1 cellular context compared by ENCODE assay signal in the genomic region with DNA sequence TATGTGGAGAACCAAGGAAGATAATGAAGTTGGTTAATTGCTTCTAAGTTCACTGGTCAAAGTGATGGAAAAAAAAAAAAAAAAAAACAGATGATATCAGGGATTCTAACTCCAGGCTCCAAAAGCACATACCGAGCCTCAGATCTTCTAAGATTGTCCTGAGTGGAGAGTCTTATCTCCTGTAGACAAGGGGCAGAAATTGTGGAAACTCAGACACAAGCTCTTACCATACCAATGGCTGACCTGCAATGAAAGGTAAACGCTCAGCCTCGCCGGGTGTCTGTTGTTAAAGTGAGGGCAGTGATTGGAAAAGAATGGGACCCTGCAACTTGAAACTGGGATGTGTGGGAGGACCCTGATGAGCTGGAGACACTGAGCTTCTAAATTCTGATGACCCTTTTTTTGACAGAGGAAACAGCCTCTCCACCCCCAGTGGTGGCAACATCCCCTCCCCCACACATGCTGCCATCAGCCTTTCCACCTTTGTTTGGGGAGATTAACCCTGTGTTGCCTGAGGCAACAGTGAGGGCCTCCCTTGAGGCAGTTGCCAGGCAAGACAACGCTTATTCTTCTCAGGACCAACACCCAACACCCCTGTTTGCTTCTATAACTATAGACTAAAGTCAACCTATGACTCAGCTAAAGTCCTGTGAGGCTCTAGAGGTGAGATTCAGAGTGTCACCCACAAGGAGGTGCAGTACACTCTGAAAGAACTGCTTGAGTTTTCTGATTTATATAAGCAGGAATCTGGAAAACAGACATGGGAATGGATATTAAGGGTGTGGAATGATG.
TF ChIP-seq lines count a peak whose summit lies in the region.

No MANE protein-coding gene starts in this region.

TF ChIP-seq in SK-N-SH, 30 proteins besides CTCF, POLR2A, EP300 and RAD21 (continued from another document):
- TF ChIP-seq, protein P1, sequence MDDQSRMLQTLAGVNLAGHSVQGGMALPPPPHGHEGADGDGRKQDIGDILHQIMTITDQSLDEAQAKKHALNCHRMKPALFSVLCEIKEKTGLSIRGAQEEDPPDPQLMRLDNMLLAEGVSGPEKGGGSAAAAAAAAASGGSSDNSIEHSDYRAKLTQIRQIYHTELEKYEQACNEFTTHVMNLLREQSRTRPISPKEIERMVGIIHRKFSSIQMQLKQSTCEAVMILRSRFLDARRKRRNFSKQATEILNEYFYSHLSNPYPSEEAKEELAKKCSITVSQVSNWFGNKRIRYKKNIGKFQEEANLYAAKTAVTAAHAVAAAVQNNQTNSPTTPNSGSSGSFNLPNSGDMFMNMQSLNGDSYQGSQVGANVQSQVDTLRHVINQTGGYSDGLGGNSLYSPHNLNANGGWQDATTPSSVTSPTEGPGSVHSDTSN (IDR thresholded peaks at IDR 0.05) = no peak
- TF ChIP-seq TEAD4 (IDR thresholded peaks at IDR 0.05; ENCODE audit: borderline replicate concordance, insufficient read depth) = no peak
- TF ChIP-seq EZH2phosphoT487 (IDR thresholded peaks at IDR 0.05; ENCODE audit: borderline replicate concordance, low read depth) = no peak
- no peak for TF ChIP-seq MXI1 (IDR thresholded peaks at IDR 0.05; ENCODE audit: low read depth, low read length)
- TF ChIP-seq REST (IDR thresholded peaks at IDR 0.05; ENCODE audit: low read depth, low read length) = no peak
- no peak for TF ChIP-seq FOXM1 (IDR thresholded peaks at IDR 0.05; ENCODE audit: low read depth)
- TF ChIP-seq RXRA (IDR thresholded peaks at IDR 0.05; ENCODE audit: borderline replicate concordance, low read depth) = no peak
- TF ChIP-seq NRF1 (IDR thresholded peaks at IDR 0.05; ENCODE audit: low read depth, low read length) = no peak
